Comparison of ENCODE assay signal across 23 cellular contexts in genomic region chr11:118857385-118857784, GRCh38. TPM values are rescaled to one million over a fixed set of nuclear protein-coding genes. Genes with fewer than 3 reads are reported as not detected.
"Had no signal": no experiment of that assay in that cellular context is flagged by ENCODE, and none has a peak within 500 bp of the region (broad histone marks: within the 10 kb centered on the region; RNA-seq: fewer than 3 reads in every experiment).

No MANE protein-coding gene starts in this region.

- H3K4me3 ChIP-seq: breast epithelium, PC-9 had no signal

- H3K27ac ChIP-seq: breast epithelium, PC-9, VCaP had no signal

- H3K36me3 ChIP-seq: breast epithelium had no signal

- DNase-seq: activated CD4-positive, alpha-beta T cell treated with anti-CD3 and anti-CD28 coated beads for 4 hours; activated CD8-positive, alpha-beta memory T cell treated with anti-CD3 and anti-CD28 coated beads, Interleukin-2, amount 50 U/mL, for 48 hours; activated CD8-positive, alpha-beta T cell treated with anti-CD3 and anti-CD28 coated beads for 36 hours; activated T-cell treated with anti-CD3 and anti-CD28 coated beads, Interleukin-2, amount 50 U/mL, for 1 hour; aorta; central memory CD4-positive, alpha-beta T cell; Karpas-422; NCI-H1048; NCI-H146; NCI-H187 treated with DMSO at 0.1 percent for 48 hours; NCI-H2171 treated with DMSO at 0.1 percent for 48 hours; NCI-H345; NCI-H510A; NCI-H526 treated with DMSO at 0.1 percent for 48 hours; NCI-H82; SHP77 treated with DMSO at 0.1 percent for 48 hours; T-cell; T-helper 2 cell; T1000 had no signal

- H3K27me3 ChIP-seq: breast epithelium had no signal

- H3K4me1 ChIP-seq: breast epithelium had no signal

- H3K9me3 ChIP-seq: breast epithelium had no signal

- H2AFZ ChIP-seq: PC-9 had no signal

- H3K4me2 ChIP-seq: PC-9 had no signal

RNA-seq across cellular contexts. Expression of gene CXCR5, which starts 26.3 kb away (rescaled TPM):
- total RNA-seq: breast epithelium, PC-9, SK-MEL-5 had no signal
